ENCODE assay signal across 8 cellular contexts in the genomic region with DNA sequence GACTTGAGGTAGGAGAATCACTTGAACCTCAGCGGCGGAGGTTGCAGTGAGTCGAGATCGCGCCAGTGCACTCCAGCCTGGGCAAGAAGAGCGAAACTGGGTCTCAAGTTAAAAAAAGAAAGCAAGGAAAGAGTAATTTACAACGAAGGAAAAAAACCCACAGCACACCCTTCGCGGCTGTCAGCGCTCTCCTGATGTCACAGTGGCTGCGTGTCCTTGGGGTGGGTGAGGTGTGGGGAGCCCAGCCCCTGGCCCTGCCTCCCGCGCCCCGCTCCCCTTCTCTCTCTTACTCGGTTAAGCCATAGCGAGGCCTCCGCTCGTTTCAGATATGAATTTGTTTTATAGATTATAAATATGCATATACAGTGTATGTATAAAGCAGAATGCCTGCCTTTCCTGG. TPM values are rescaled to one million over a fixed set of nuclear protein-coding genes. Genes with fewer than 3 reads are reported as not detected.
A peak's percentile ranks its signal among the peaks of the same experiment; 100 is the strongest.
DNase-seq lines count a peak whose midpoint lies in the region; ATAC-seq and TF ChIP-seq lines count a peak whose summit lies in the region.

No MANE protein-coding gene starts in this region.

- H3K9me3 ChIP-seq in iPS-18a (ENCODE audit: control insufficient read depth, low read depth, low read length) (no peaks in the 10 kb centered on the region), testis (no peaks in the 10 kb centered on the region)

- H3K36me3 ChIP-seq in iPS-18a (ENCODE audit: control insufficient read depth, low read depth, low read length) (peaks cover 27% of the 10 kb centered on the region), testis (ENCODE audit: low read depth, missing control alignments) (no peaks in the 10 kb centered on the region)

- CTCF ChIA-PET in activated CD8-positive, alpha-beta memory T cell treated with anti-CD3 and anti-CD28 coated beads, Interleukin-2, amount 10 ng/mL, durations not matched to agents 7 days and 5 days (lab: Charles Lee), result interaction anchor here (1.5 to 3.9 kb wide), 5 partner anchors 9 to 257 kb away, joined by 4 to 35 read pairs (median 5); a partner anchor contains a TSS

- no peaks in the 10 kb centered on the region for H3K27me3 Mint-ChIP-seq in activated CD8-positive, alpha-beta memory T cell treated with anti-CD3 and anti-CD28 coated beads, Interleukin-2, amount 10 ng/mL, durations not matched to agents 7 days and 5 days

- peaks cover 32% of the 10 kb centered on the region for H3K4me1 Mint-ChIP-seq in activated CD8-positive, alpha-beta memory T cell treated with anti-CD3 and anti-CD28 coated beads, Interleukin-2, amount 10 ng/mL, durations not matched to agents 7 days and 5 days

- no peak overlapping the region for H3K9ac ChIP-seq in iPS-18a (ENCODE audit: low read length)

- no peak for ATAC-seq in activated CD8-positive, alpha-beta memory T cell treated with anti-CD3 and anti-CD28 coated beads, Interleukin-2, amount 10 ng/mL, durations not matched to agents 7 days and 5 days

- no peak overlapping the region for H3K27ac ChIP-seq in iPS-18a (ENCODE audit: low read length)
- H3K27ac ChIP-seq in testis, result no peak overlapping the region

- intact Hi-C loops in testis (cut with DNase I; ENCODE audit: low total_unique reads), result no loop called here

- peaks cover 8% of the 10 kb centered on the region for H3K36me3 Mint-ChIP-seq in activated CD8-positive, alpha-beta memory T cell treated with anti-CD3 and anti-CD28 coated beads, Interleukin-2, amount 10 ng/mL, durations not matched to agents 7 days and 5 days

- H3K4me3 Mint-ChIP-seq in activated CD8-positive, alpha-beta memory T cell treated with anti-CD3 and anti-CD28 coated beads, Interleukin-2, amount 10 ng/mL, durations not matched to agents 7 days and 5 days, result peak overlapping the region; percentile 45

- H3K9me3 Mint-ChIP-seq in activated CD8-positive, alpha-beta memory T cell treated with anti-CD3 and anti-CD28 coated beads, Interleukin-2, amount 10 ng/mL, durations not matched to agents 7 days and 5 days (ENCODE audit: low read depth), result no peaks in the 10 kb centered on the region

- WGBS in testis, 2 donors, result 57 to 72% methylated on average over 18 of the region's 18 CpGs

- H3K4me3 ChIP-seq in iPS-18a (ENCODE audit: low read length) (peak overlapping the region; percentile 46), testis (peak overlapping the region; percentile 67 to 79)

- H3K27me3 ChIP-seq in iPS-18a (ENCODE audit: control insufficient read depth, insufficient read depth, low read length) (no peaks in the 10 kb centered on the region), testis (no peaks in the 10 kb centered on the region)

- no peaks in the 10 kb centered on the region for H3K4me1 ChIP-seq in iPS-18a (ENCODE audit: control insufficient read depth, low read depth, low read length)
- peaks cover 4% of the 10 kb centered on the region for H3K4me1 ChIP-seq in testis

- H3K27ac Mint-ChIP-seq in activated CD8-positive, alpha-beta memory T cell treated with anti-CD3 and anti-CD28 coated beads, Interleukin-2, amount 10 ng/mL, durations not matched to agents 7 days and 5 days, result peak overlapping the region; percentile 45

- no peak for TF ChIP-seq CTCF in testis (IDR thresholded peaks at IDR 0.05)

- no peak for TF ChIP-seq POLR2A in testis (IDR thresholded peaks at IDR 0.05)

- DNase-seq in activated CD8-positive, alpha-beta memory T cell treated with anti-CD3 and anti-CD28 coated beads, Interleukin-2, amount 10 ng/mL, durations not matched to agents 7 days and 5 days, result no peak
- no peak for DNase-seq in activated CD8-positive, alpha-beta memory T cell treated with anti-CD3 and anti-CD28 coated beads, Interleukin-2, amount 50 U/mL, for 4 hours
- DNase-seq in T-helper 9 cell (peak; percentile 9), testis (no peak), SK-N-DZ (ENCODE audit: low spot score) (no peak), NCI-H2081 treated with DMSO at 0.1 percent for 48 hours (lab: John Stamatoyannopoulos, UW) (no peak), Kasumi-1 (lab: John Stamatoyannopoulos, UW) (no peak)

RNA-seq across cellular contexts. Expression of a gene that starts 0.7 kb away (rescaled TPM):
- total RNA-seq in activated CD8-positive, alpha-beta memory T cell treated with anti-CD3 and anti-CD28 coated beads, Interleukin-2, amount 10 ng/mL, durations not matched to agents 7 days and 5 days, result 10 to 100 TPM; 55.0 to 62.4 TPM
- 10 to 100 TPM; 25.8 to 27.9 TPM for total RNA-seq in testis
- 45.2 TPM for polyA plus RNA-seq in testis (ENCODE audit: insufficient read depth, low read depth, low replicate concordance)
- 101 and 120 TPM in 2 replicates for polyA plus RNA-seq in SK-N-DZ (2014; cell fraction: cytosol; rRNA removed)
- polyA plus RNA-seq in SK-N-DZ (2014; cell fraction: nucleus; rRNA removed), result 54.7 and 72.5 TPM in 2 replicates

RNA-seq across cellular contexts. Expression of a gene that starts 28.7 kb away (rescaled TPM):
- total RNA-seq in activated CD8-positive, alpha-beta memory T cell treated with anti-CD3 and anti-CD28 coated beads, Interleukin-2, amount 10 ng/mL, durations not matched to agents 7 days and 5 days, result 100 to 1,000 TPM in 1 of 2 experiments, 10 to 100 TPM in 1; 78.9 to 101 TPM
- 100 to 1,000 TPM; 128 to 154 TPM for total RNA-seq in testis
- 52.7 TPM for polyA plus RNA-seq in testis (ENCODE audit: insufficient read depth, low read depth, low replicate concordance)
- 47.5 and 48.9 TPM in 2 replicates for polyA plus RNA-seq in SK-N-DZ (2014; cell fraction: cytosol; rRNA removed)
- polyA plus RNA-seq in SK-N-DZ (2014; cell fraction: nucleus; rRNA removed), result 345 and 445 TPM in 2 replicates
